8 cellular contexts compared by ENCODE assay signal in genomic region chr12:2891240-2892053, GRCh38. TPM values are rescaled to one million over a fixed set of nuclear protein-coding genes. Genes with fewer than 3 reads are reported as not detected.
DNase-seq lines count a peak whose midpoint lies in the region; ATAC-seq lines count a peak whose summit lies in the region.

No MANE protein-coding gene starts in this region.

- peak overlapping the region; percentile 98 for H3K9ac ChIP-seq in NT2/D1 (ENCODE audit: insufficient read length, low read depth)

- no peaks in the 10 kb centered on the region for H3K9me3 ChIP-seq in NT2/D1 (ENCODE audit: insufficient read depth, low read length)

- H3K4me3 ChIP-seq in NT2/D1 (ENCODE audit: insufficient read length, low read depth), result peak overlapping the region; percentile 97

- intact Hi-C loops in left ventricle myocardium superior (cut with micrococcal nuclease), result no loop called here
- intact Hi-C loops in posterior vena cava (cut with DNase I), result no loop called here

- peaks cover 3% of the 10 kb centered on the region for H3K4me1 ChIP-seq in NT2/D1 (ENCODE audit: insufficient read depth, insufficient read length)

- peak; percentile 45 for DNase-seq in DMS79 treated with DMSO at 0.1 percent for 48 hours (lab: John Stamatoyannopoulos, UW)
- no peak for DNase-seq in DMS79 (lab: John Stamatoyannopoulos, UW)
- DNase-seq in NT2/D1 (ENCODE audit: low read depth, low spot score), result peak; percentile 75
- DNase-seq in amygdala (lab: John Stamatoyannopoulos, UW), result peak in 39 of 56 donors; percentile 17 to 79 (median 54)
- DNase-seq in left ventricle myocardium superior, result peak; percentile 62
- DNase-seq in posterior vena cava (ENCODE audit: low spot score), result peak; percentile 58

- H3K36me3 ChIP-seq in NT2/D1 (ENCODE audit: insufficient read depth, insufficient read length, low read length), result peaks cover 37% of the 10 kb centered on the region

- H3K27me3 ChIP-seq in NT2/D1 (ENCODE audit: insufficient read depth, insufficient read length), result no peaks in the 10 kb centered on the region

- ATAC-seq in HG02938 (IDR thresholded peaks at IDR 0.05; ENCODE audit: unreplicated experiment) (peak; percentile 12), left ventricle myocardium superior (peak; percentile 48), HG02840 (IDR thresholded peaks at IDR 0.05; ENCODE audit: low FRiP score, unreplicated experiment) (no peak)

RNA-seq across cellular contexts. Expression of gene TULP3, which starts 0.8 kb away (rescaled TPM):
- 5.4 TPM for total RNA-seq in left ventricle myocardium superior
- total RNA-seq in posterior vena cava, result 10 to 100 TPM; 19.5 to 23.6 TPM

RNA-seq across cellular contexts. Expression of gene RHNO1, which starts 14.4 kb away (rescaled TPM):
- total RNA-seq in left ventricle myocardium superior (4.9 TPM), posterior vena cava (1 to 10 TPM; 8.4 to 8.8 TPM)

RNA-seq across cellular contexts. Expression of gene FOXM1, which starts 14.5 kb away (rescaled TPM):
- 0.79 TPM for total RNA-seq in left ventricle myocardium superior
- under 1 TPM; 0.24 to 0.79 TPM for total RNA-seq in posterior vena cava

RNA-seq across cellular contexts. Expression of gene TEX52, which starts 34.6 kb away (rescaled TPM):
- total RNA-seq in left ventricle myocardium superior (not detected), posterior vena cava (not detected)

RNA-seq across cellular contexts. Expression of gene NRIP2, which starts 56.6 kb away (rescaled TPM):
- total RNA-seq in left ventricle myocardium superior (1.1 TPM), posterior vena cava (1 to 10 TPM; 3.6 to 3.7 TPM)
